ENCODE assay signal across 9 cellular contexts in the genomic region with DNA sequence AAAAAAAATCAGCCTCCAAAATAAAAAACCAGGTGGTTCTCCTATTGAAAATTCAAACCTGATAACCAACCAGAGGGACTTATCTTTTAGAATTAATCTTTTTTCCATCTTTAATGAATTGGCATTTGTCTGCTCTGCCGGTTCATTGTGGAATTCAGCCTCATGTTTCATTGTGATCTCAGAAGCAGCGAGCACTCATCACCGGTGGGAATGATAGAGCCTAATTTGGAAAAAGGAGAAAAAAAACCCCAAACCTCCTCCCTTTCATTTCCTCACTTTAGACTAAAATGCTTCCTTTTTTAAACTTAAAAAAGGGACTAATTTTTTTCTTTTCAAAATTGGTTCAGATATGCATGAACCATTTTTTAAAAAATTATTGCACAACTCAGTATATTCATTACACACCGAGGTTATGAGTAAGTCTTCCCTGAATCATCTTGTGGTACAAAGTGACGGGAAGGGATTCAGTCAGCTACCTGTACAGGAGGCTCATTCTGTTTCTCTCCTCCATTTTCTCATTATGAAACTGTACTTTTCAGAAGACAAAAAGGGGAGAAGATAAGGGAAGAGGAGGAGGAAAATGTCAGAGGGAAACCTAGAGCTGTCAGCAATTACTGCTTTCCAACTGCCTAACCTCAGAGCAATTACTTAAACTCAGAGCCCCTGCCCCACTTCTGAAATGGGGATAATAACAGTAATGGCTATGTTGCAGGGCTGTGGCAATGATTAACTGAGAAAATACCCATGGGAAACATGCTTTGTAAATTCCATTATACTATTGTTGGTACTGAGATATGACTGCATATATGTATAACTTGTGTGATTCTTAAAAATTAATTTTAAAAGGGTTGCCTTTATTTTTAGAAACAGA. TPM values are rescaled to one million over a fixed set of nuclear protein-coding genes. Genes with fewer than 3 reads are reported as not detected.
DNase-seq lines count a peak whose midpoint lies in the region; ATAC-seq and TF ChIP-seq lines count a peak whose summit lies in the region.
"Had no signal": no experiment of that assay in that cellular context is flagged by ENCODE, and none has a peak within 500 bp of the region (broad histone marks: within the 10 kb centered on the region; RNA-seq: fewer than 3 reads in every experiment).

No MANE protein-coding gene starts in this region.

- DNase-seq in NOMO-1 treated with DMSO at 0.1 percent for 48 hours (lab: John Stamatoyannopoulos, UW; ENCODE audit: unreplicated experiment) (peak; percentile 76), NOMO-1 treated with dmso at 0.1 percent for 144 hours (lab: John Stamatoyannopoulos, UW; ENCODE audit: unreplicated experiment) (no peak), GM20000 (ENCODE audit: low spot score) (no peak), occipital lobe (lab: John Stamatoyannopoulos, UW) (no peak), NCI-H2171 (lab: John Stamatoyannopoulos, UW) (no peak)
- peak; percentile 39 for DNase-seq in T-helper 2 cell treated with Interferon-gamma antibody and Interleukin-4, amounts not matched to agents 5 μg/mL and 100 μg/mL, for 36 hours (ENCODE audit: low spot score)

- TF ChIP-seq CTCF in GM20000 (IDR thresholded peaks at IDR 0.05; ENCODE audit: extremely low read depth, missing control alignments): no peak

- no peaks in the 10 kb centered on the region for H3K27me3 Mint-ChIP-seq in T-helper 2 cell treated with Interferon-gamma antibody and Interleukin-4, amounts not matched to agents 5 μg/mL and 100 μg/mL, for 36 hours (ENCODE audit: low read depth)

- peak overlapping the region; percentile 41 for H3K27ac Mint-ChIP-seq in T-helper 2 cell treated with Interferon-gamma antibody and Interleukin-4, amounts not matched to agents 5 μg/mL and 100 μg/mL, for 36 hours

- peak overlapping the region; percentile 10 for H3K27ac ChIP-seq in muscle layer of duodenum (ENCODE audit: low read length)
- H3K27ac ChIP-seq: 22Rv1 had no signal

- H3K9me3 Mint-ChIP-seq in T-helper 2 cell treated with Interferon-gamma antibody and Interleukin-4, amounts not matched to agents 5 μg/mL and 100 μg/mL, for 36 hours: no peaks in the 10 kb centered on the region

- H3K4me1 Mint-ChIP-seq in T-helper 2 cell treated with Interferon-gamma antibody and Interleukin-4, amounts not matched to agents 5 μg/mL and 100 μg/mL, for 36 hours (ENCODE audit: low read depth): peaks cover 41% of the 10 kb centered on the region

- peak; percentile 97 for ATAC-seq in HG02884 (IDR thresholded peaks at IDR 0.05; ENCODE audit: unreplicated experiment)

- H3K36me3 ChIP-seq in muscle layer of duodenum (ENCODE audit: control insufficient read depth in 1 of 2, insufficient read depth in 2 of 2, low read length in 2 of 2): no peaks in the 10 kb centered on the region

- no peaks in the 10 kb centered on the region for H3K9me3 ChIP-seq in muscle layer of duodenum (ENCODE audit: control insufficient read depth in 1 of 2, low read length in 2 of 2)

- peaks cover 0 to 51% of the 10 kb centered on the region in 2 donors for H3K4me1 ChIP-seq in muscle layer of duodenum (ENCODE audit: control insufficient read depth in 1 of 2, insufficient read depth in 2 of 2, low read length in 2 of 2)

- H3K27me3 ChIP-seq in muscle layer of duodenum (ENCODE audit: low read depth, low read length): no peaks in the 10 kb centered on the region

- H3K36me3 Mint-ChIP-seq in T-helper 2 cell treated with Interferon-gamma antibody and Interleukin-4, amounts not matched to agents 5 μg/mL and 100 μg/mL, for 36 hours (ENCODE audit: low read depth): peaks cover 12% of the 10 kb centered on the region

- H3K4me3 Mint-ChIP-seq in T-helper 2 cell treated with Interferon-gamma antibody and Interleukin-4, amounts not matched to agents 5 μg/mL and 100 μg/mL, for 36 hours: peak overlapping the region; percentile 18

- no peak overlapping the region for H3K4me3 ChIP-seq in muscle layer of duodenum (ENCODE audit: low read depth in 1 of 2, low read length in 2 of 2)

RNA-seq across cellular contexts. Expression of a gene that starts 23.9 kb away (rescaled TPM):
- 10.1 TPM for total RNA-seq in occipital lobe

Comparison
In these comparisons a context has a peak if more than half of its experiments do, and no peak if none do; other contexts are left out.
1. DNase-seq: peak in NOMO-1 treated with DMSO at 0.1 percent for 48 hours (single experiment) and T-helper 2 cell treated with Interferon-gamma antibody and Interleukin-4, amounts not matched to agents 5 μg/mL and 100 μg/mL, for 36 hours (single experiment); none in NOMO-1 treated with dmso at 0.1 percent for 144 hours (single experiment), GM20000 (single experiment), occipital lobe (single experiment) and NCI-H2171 (single experiment).